Comparison of ENCODE assay signal across 1 cellular context in genomic region chr2:25251032-25251460, GRCh38.
TF ChIP-seq lines count a peak whose summit lies in the region.

No MANE protein-coding gene starts in this region.

TF ChIP-seq in IMR-90, 13 proteins besides CTCF, POLR2A, EP300 and RAD21 (continued from another document):
- TF ChIP-seq, protein P1, sequence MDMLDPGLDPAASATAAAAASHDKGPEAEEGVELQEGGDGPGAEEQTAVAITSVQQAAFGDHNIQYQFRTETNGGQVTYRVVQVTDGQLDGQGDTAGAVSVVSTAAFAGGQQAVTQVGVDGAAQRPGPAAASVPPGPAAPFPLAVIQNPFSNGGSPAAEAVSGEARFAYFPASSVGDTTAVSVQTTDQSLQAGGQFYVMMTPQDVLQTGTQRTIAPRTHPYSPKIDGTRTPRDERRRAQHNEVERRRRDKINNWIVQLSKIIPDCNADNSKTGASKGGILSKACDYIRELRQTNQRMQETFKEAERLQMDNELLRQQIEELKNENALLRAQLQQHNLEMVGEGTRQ (IDR thresholded peaks at IDR 0.05; ENCODE audit: low read depth, low read length) = no peak
TF ChIP-seq in IMR-90: peak in this region for 0.
